ENCODE assay signal across 11 cellular contexts in genomic region chr1:210132582-210132981, GRCh38.
DNase-seq lines count a peak whose midpoint lies in the region; ATAC-seq and TF ChIP-seq lines count a peak whose summit lies in the region.
"Had no signal": no experiment of that assay in that cellular context is flagged by ENCODE, and none has a peak within 500 bp of the region (broad histone marks: within the 10 kb centered on the region; RNA-seq: fewer than 3 reads in every experiment).

No MANE protein-coding gene starts in this region.

- DNase-seq in DMS 273 (lab: John Stamatoyannopoulos, UW; ENCODE audit: unreplicated experiment) (peak; percentile 22), DMS 273 treated with DMSO at 0.1 percent for 48 hours (lab: John Stamatoyannopoulos, UW) (no peak), PC-3 (peak; percentile 61), epithelial cell of esophagus (ENCODE audit: low read depth) (peak; percentile 59), myocyte (ENCODE audit: low read depth) (peak; percentile 61), dedifferentiated amniotic fluid mesenchymal stem cell (ENCODE audit: extremely low spot score) (no peak)
- DNase-seq: activated CD4-positive, CD25-positive, alpha-beta regulatory T cell treated with anti-CD3 and anti-CD28 coated beads, Interleukin-2, amount 50 U/mL, for 72 hours had no signal

- BruUV-seq in PC-3 (replicated peaks; lab: Mats Ljungman, UMichigan), result no TSS peak

- POLR2A ChIA-PET in PC-3 (lab: Charles Lee; ENCODE audit: unreplicated experiment), result no interaction called here

- H3K4me2 ChIP-seq in PC-3 (ENCODE audit: low read length), result no peak overlapping the region

- no peaks in the 10 kb centered on the region for H3K79me2 ChIP-seq in PC-3 (ENCODE audit: low read length)

- H2AFZ ChIP-seq in PC-3 (ENCODE audit: low read length), result no peak overlapping the region

- CTCF ChIA-PET in PC-3 (lab: Charles Lee), result no interaction called here

- TF ChIP-seq CTCF in PC-3 (conservative IDR thresholded peaks at IDR 0.05; ENCODE audit: low read depth, low read length), result no peak
- TF ChIP-seq CTCF in epithelial cell of esophagus (IDR thresholded peaks at IDR 0.05; ENCODE audit: insufficient read depth, low read depth, low read length, missing control alignments), result no peak

- H3K27me3 ChIP-seq in PC-3 (ENCODE audit: low read length), result no peaks in the 10 kb centered on the region

- no peak overlapping the region for H3K9ac ChIP-seq in PC-3 (ENCODE audit: low read length)

- no peaks in the 10 kb centered on the region for H3K9me3 ChIP-seq in PC-3 (ENCODE audit: low read length)

- ATAC-seq in PC-3, result no peak
- ATAC-seq in HG03175 (IDR thresholded peaks at IDR 0.05; ENCODE audit: unreplicated experiment), result no peak
- ATAC-seq in GM21576 (IDR thresholded peaks at IDR 0.05; ENCODE audit: unreplicated experiment), result no peak
- ATAC-seq: activated naive CD4-positive, alpha-beta T cell treated with anti-CD3 and anti-CD28 coated beads, Interleukin-2, amount 50 U/mL, for 72 hours had no signal

- no peaks in the 10 kb centered on the region for H3K36me3 ChIP-seq in PC-3 (ENCODE audit: low read depth, low read length)

- intact Hi-C loops in PC-3 (cut with micrococcal nuclease), result loop anchor here (2.0 kb wide), 1 partner anchor 196 kb away; no protein-coding TSS in a partner anchor

- no peak overlapping the region for H3K4me3 ChIP-seq in PC-3 (ENCODE audit: low read length)
- no peak overlapping the region for H3K4me3 ChIP-seq in epithelial cell of esophagus (ENCODE audit: low read length)

- no peaks in the 10 kb centered on the region for H3K4me1 ChIP-seq in PC-3 (ENCODE audit: insufficient read depth, low read length)

- no peaks in the 10 kb centered on the region for H3K9me2 ChIP-seq in PC-3 (replicated peaks; ENCODE audit: low read length)

- no peaks in the 10 kb centered on the region for H4K20me1 ChIP-seq in PC-3 (ENCODE audit: low read length)

- no peaks in the 10 kb centered on the region for H3F3A ChIP-seq in PC-3 (ENCODE audit: low read length, unreplicated experiment)

- H3K27ac ChIP-seq in PC-3 (ENCODE audit: low read length), result no peak overlapping the region
- H3K27ac ChIP-seq: 22Rv1 had no signal

Comparison
In these comparisons a context has a peak if more than half of its experiments do, and no peak if none do; other contexts are left out.
1. DNase-seq: peak in DMS 273 (single experiment), PC-3 (single experiment), epithelial cell of esophagus (single experiment) and myocyte (single experiment); none in DMS 273 treated with DMSO at 0.1 percent for 48 hours (single experiment) and dedifferentiated amniotic fluid mesenchymal stem cell (single experiment).